Comparison of ENCODE assay signal across 31 cellular contexts in genomic region chr4:115648786-115649185, GRCh38.
"Had no signal": no experiment of that assay in that cellular context is flagged by ENCODE, and none has a peak within 500 bp of the region (broad histone marks: within the 10 kb centered on the region; RNA-seq: fewer than 3 reads in every experiment).

No MANE protein-coding gene starts in this region.

- H3K9me3 ChIP-seq: esophagus squamous epithelium, gastroesophageal sphincter had no signal

- H3K27ac ChIP-seq: brain microvascular endothelial cell, epithelial cell of prostate, esophagus squamous epithelium, gastroesophageal sphincter, WERI-Rb-1 had no signal

- H3K36me3 Mint-ChIP-seq: activated naive CD8-positive, alpha-beta T cell had no signal

- DNase-seq: activated B cell treated with CpG ODN at 0.5 μM for 24 hours; activated CD4-positive, alpha-beta T cell treated with anti-CD3 and anti-CD28 coated beads for 48 hours; activated CD4-positive, alpha-beta T cell treated with anti-CD3 and anti-CD28 coated beads, Interleukin-2, amount 50 U/mL, for 1 hour; activated CD4-positive, alpha-beta T cell treated with anti-CD3 and anti-CD28 coated beads, Interleukin-2, amount 50 U/mL, for 48 hours; activated CD8-positive, alpha-beta memory T cell treated with anti-CD3 and anti-CD28 coated beads for 24 hours; activated CD8-positive, alpha-beta T cell treated with anti-CD3 and anti-CD28 coated beads for 36 hours; activated effector memory CD4-positive, alpha-beta T cell treated with Interleukin-2 at 50 U/mL for 16 hours; activated gamma-delta T cell treated with Interleukin-2 at 50 U/mL for 16 hours; activated naive CD4-positive, alpha-beta T cell treated with anti-CD3 and anti-CD28 coated beads, Interleukin-2, amount 50 U/mL, for 16 hours; activated naive CD4-positive, alpha-beta T cell treated with Interleukin-2 at 50 U/mL for 16 hours; activated T-cell treated with anti-CD3 and anti-CD28 coated beads, Interleukin-2, amount 50 U/mL, for 4 hours; amniotic stem cell; anterior cingulate cortex; brain microvascular endothelial cell; caudate nucleus; cortex of kidney; dermis blood vessel endothelial cell; effector CD4-positive, alpha-beta T cell; effector memory CD8-positive, alpha-beta T cell; esophagus squamous epithelium; foreskin melanocyte; T-helper 1 cell; T-helper 17 cell; T1000; WERI-Rb-1 had no signal

- H3K4me3 Mint-ChIP-seq: activated B cell treated with CpG ODN at 0.5 μM for 24 hours; activated CD8-positive, alpha-beta T cell treated with anti-CD3 and anti-CD28 coated beads for 36 hours; activated naive CD8-positive, alpha-beta T cell; activated T-cell treated with anti-CD3 and anti-CD28 coated beads, Interleukin-2, amount 50 U/mL, for 4 hours; activated T-helper 17 cell treated with anti-CD3 and anti-CD28 coated beads, Interleukin-2, amount 50 U/mL, for 72 hours; effector memory CD8-positive, alpha-beta T cell; T-helper 17 cell; T-helper 2 cell treated with Interferon-gamma antibody and Interleukin-4, amounts not matched to agents 5 μg/mL and 100 μg/mL, for 36 hours had no signal

- H3K9me3 Mint-ChIP-seq: activated B cell treated with CpG ODN at 0.5 μM for 24 hours; activated T-helper 17 cell treated with anti-CD3 and anti-CD28 coated beads, Interleukin-2, amount 50 U/mL, for 72 hours had no signal

- H3K4me1 ChIP-seq: esophagus squamous epithelium, gastroesophageal sphincter had no signal

- H3K4me1 Mint-ChIP-seq: activated B cell treated with CpG ODN at 0.5 μM for 24 hours; activated T-helper 17 cell treated with anti-CD3 and anti-CD28 coated beads, Interleukin-2, amount 50 U/mL, for 72 hours; T-helper 17 cell had no signal

- H3K27ac Mint-ChIP-seq: activated B cell treated with CpG ODN at 0.5 μM for 24 hours; activated CD8-positive, alpha-beta T cell treated with anti-CD3 and anti-CD28 coated beads for 36 hours; activated naive CD8-positive, alpha-beta T cell; activated T-helper 17 cell treated with anti-CD3 and anti-CD28 coated beads, Interleukin-2, amount 50 U/mL, for 72 hours; effector memory CD8-positive, alpha-beta T cell; T-helper 17 cell; T-helper 2 cell treated with Interferon-gamma antibody and Interleukin-4, amounts not matched to agents 5 μg/mL and 100 μg/mL, for 36 hours had no signal

- H3K27me3 Mint-ChIP-seq: activated B cell treated with CpG ODN at 0.5 μM for 24 hours; activated CD8-positive, alpha-beta T cell treated with anti-CD3 and anti-CD28 coated beads for 36 hours; activated naive CD8-positive, alpha-beta T cell; activated T-helper 17 cell treated with anti-CD3 and anti-CD28 coated beads, Interleukin-2, amount 50 U/mL, for 72 hours; effector memory CD8-positive, alpha-beta T cell; T-helper 17 cell had no signal

- H3K36me3 ChIP-seq: brain microvascular endothelial cell, esophagus squamous epithelium, gastroesophageal sphincter, WERI-Rb-1 had no signal

- H3K4me3 ChIP-seq: esophagus squamous epithelium, gastroesophageal sphincter had no signal

- ATAC-seq: activated CD4-positive, CD25-positive, alpha-beta regulatory T cell treated with anti-CD3 and anti-CD28 coated beads, Interleukin-2, amount 50 U/mL, for 24 hours; activated CD8-positive, alpha-beta T cell treated with anti-CD3 and anti-CD28 coated beads for 36 hours; activated T-cell treated with anti-CD3 and anti-CD28 coated beads, Interleukin-2, amount 50 U/mL, for 4 hours; activated T-helper 17 cell treated with anti-CD3 and anti-CD28 coated beads, Interleukin-2, amount 50 U/mL, for 72 hours; effector memory CD8-positive, alpha-beta T cell; gastroesophageal sphincter; T-helper 17 cell had no signal

- H3K27me3 ChIP-seq: brain microvascular endothelial cell, esophagus squamous epithelium, gastroesophageal sphincter had no signal
